Comparison of ENCODE assay signal across 8 cellular contexts in genomic region chr6:158656986-158657385, GRCh38. TPM values are rescaled to one million over a fixed set of nuclear protein-coding genes. Genes with fewer than 3 reads are reported as not detected.
DNase-seq lines count a peak whose midpoint lies in the region; ATAC-seq, FAIRE-seq and TF ChIP-seq lines count a peak whose summit lies in the region.
"Not testable (repeated sequence)": the region's sequence is repeated elsewhere in the genome, so short reads cannot be mapped to it uniquely, and the experiment has no call there.

No MANE protein-coding gene starts in this region.

- peak overlapping the region; percentile 97 for H3K27ac Mint-ChIP-seq in CD8-positive, alpha-beta T cell
- H3K27ac Mint-ChIP-seq in activated CD4-positive, alpha-beta memory T cell treated with anti-CD3 and anti-CD28 coated beads for 36 hours: peak overlapping the region; percentile 96
- not testable (repeated sequence) for H3K27ac Mint-ChIP-seq in stimulated activated naive CD8-positive, alpha-beta T cell treated with anti-CD3 and anti-CD28 coated beads, Interleukin-15, Interleukin-2, amounts not matched to agents 100 ng/mL and 50 ng/mL, for 24 hours

- POLR2A ChIA-PET in CD8-positive, alpha-beta T cell (lab: Charles Lee); activated CD4-positive, alpha-beta memory T cell treated with anti-CD3 and anti-CD28 coated beads for 36 hours (lab: Charles Lee): not testable (repeated sequence)

- not testable (repeated sequence) for H3K4me3 ChIP-seq in CD8-positive, alpha-beta T cell (ENCODE audit: low read depth, low read length); fibroblast of villous mesenchyme (ENCODE audit: low read depth, low read length); mucosa of descending colon

- H3K36me3 Mint-ChIP-seq in CD8-positive, alpha-beta T cell: peaks cover 24% of the 10 kb centered on the region
- H3K36me3 Mint-ChIP-seq in activated CD4-positive, alpha-beta memory T cell treated with anti-CD3 and anti-CD28 coated beads for 36 hours: peaks cover 73% of the 10 kb centered on the region
- H3K36me3 Mint-ChIP-seq in stimulated activated naive CD8-positive, alpha-beta T cell treated with anti-CD3 and anti-CD28 coated beads, Interleukin-15, Interleukin-2, amounts not matched to agents 100 ng/mL and 50 ng/mL, for 24 hours (ENCODE audit: low read depth): peaks cover 82% of the 10 kb centered on the region

- peak in 1 of 7 experiments; percentile 1 for DNase-seq in CD8-positive, alpha-beta T cell
- DNase-seq in HK-2 (ENCODE audit: unreplicated experiment) (peak; percentile 83), RCC 7860 (ENCODE audit: low spot score) (peak; percentile 88), amniotic epithelial cell (ENCODE audit: low read depth) (peak; percentile 61), fibroblast of villous mesenchyme (ENCODE audit: low read depth) (peak; percentile 79), mucosa of descending colon (peak in 2 of 3 donors; percentile 62 to 68)
- peak; percentile 11 for DNase-seq in activated CD4-positive, alpha-beta memory T cell treated with anti-CD3 and anti-CD28 coated beads for 36 hours

- not testable (repeated sequence) for H3K36me3 ChIP-seq in CD8-positive, alpha-beta T cell (ENCODE audit: insufficient read depth, low read length); mucosa of descending colon (ENCODE audit: low read depth)

- H3K27ac ChIP-seq in CD8-positive, alpha-beta T cell (ENCODE audit: low read depth, low read length): not testable (repeated sequence)

- not testable (repeated sequence) for TF ChIP-seq CTCF in CD8-positive, alpha-beta T cell (IDR thresholded peaks at IDR 0.05); fibroblast of villous mesenchyme (IDR thresholded peaks at IDR 0.05; ENCODE audit: insufficient read depth, low read depth, low read length); mucosa of descending colon (IDR thresholded peaks at IDR 0.05)

- not testable (repeated sequence) for H3K27me3 Mint-ChIP-seq in CD8-positive, alpha-beta T cell (ENCODE audit: low read depth); activated CD4-positive, alpha-beta memory T cell treated with anti-CD3 and anti-CD28 coated beads for 36 hours; stimulated activated naive CD8-positive, alpha-beta T cell treated with anti-CD3 and anti-CD28 coated beads, Interleukin-15, Interleukin-2, amounts not matched to agents 100 ng/mL and 50 ng/mL, for 24 hours

- H3K4me1 ChIP-seq in CD8-positive, alpha-beta T cell (ENCODE audit: insufficient read depth, low read length): peaks cover 49% of the 10 kb centered on the region
- peaks cover 20% of the 10 kb centered on the region for H3K4me1 ChIP-seq in mucosa of descending colon (ENCODE audit: low read depth)

- not testable (repeated sequence) for H3K4me3 Mint-ChIP-seq in CD8-positive, alpha-beta T cell; activated CD4-positive, alpha-beta memory T cell treated with anti-CD3 and anti-CD28 coated beads for 36 hours
- peak overlapping the region; percentile 15 for H3K4me3 Mint-ChIP-seq in stimulated activated naive CD8-positive, alpha-beta T cell treated with anti-CD3 and anti-CD28 coated beads, Interleukin-15, Interleukin-2, amounts not matched to agents 100 ng/mL and 50 ng/mL, for 24 hours

- not testable (repeated sequence) for H3K27me3 ChIP-seq in CD8-positive, alpha-beta T cell (ENCODE audit: insufficient read depth, low read length)

- intact Hi-C loops in CD8-positive, alpha-beta T cell (cut with DNase I, micrococcal nuclease); mucosa of descending colon (cut with DNase I, micrococcal nuclease): not testable (repeated sequence)
- intact Hi-C loops in activated CD4-positive, alpha-beta memory T cell treated with anti-CD3 and anti-CD28 coated beads for 36 hours (cut with micrococcal nuclease): loop anchor here (10.0 kb wide), 1 partner anchor 632 kb away; no protein-coding TSS in a partner anchor

- not testable (repeated sequence) for H3K9me3 Mint-ChIP-seq in CD8-positive, alpha-beta T cell; activated CD4-positive, alpha-beta memory T cell treated with anti-CD3 and anti-CD28 coated beads for 36 hours; stimulated activated naive CD8-positive, alpha-beta T cell treated with anti-CD3 and anti-CD28 coated beads, Interleukin-15, Interleukin-2, amounts not matched to agents 100 ng/mL and 50 ng/mL, for 24 hours

- ATAC-seq in CD8-positive, alpha-beta T cell: not testable (repeated sequence)
- peak; percentile 66 for ATAC-seq in mucosa of descending colon

- H3K9me3 ChIP-seq in CD8-positive, alpha-beta T cell (ENCODE audit: low read length); mucosa of descending colon: not testable (repeated sequence)

- peaks cover 65% of the 10 kb centered on the region for H3K4me1 Mint-ChIP-seq in CD8-positive, alpha-beta T cell (ENCODE audit: low read depth)
- H3K4me1 Mint-ChIP-seq in activated CD4-positive, alpha-beta memory T cell treated with anti-CD3 and anti-CD28 coated beads for 36 hours (ENCODE audit: low read depth): peaks cover 66% of the 10 kb centered on the region
- peaks cover 78% of the 10 kb centered on the region for H3K4me1 Mint-ChIP-seq in stimulated activated naive CD8-positive, alpha-beta T cell treated with anti-CD3 and anti-CD28 coated beads, Interleukin-15, Interleukin-2, amounts not matched to agents 100 ng/mL and 50 ng/mL, for 24 hours (ENCODE audit: low read depth)

- CTCF ChIA-PET in CD8-positive, alpha-beta T cell (lab: Charles Lee); activated CD4-positive, alpha-beta memory T cell treated with anti-CD3 and anti-CD28 coated beads for 36 hours (lab: Charles Lee): not testable (repeated sequence)

- peak; percentile 97 for FAIRE-seq in RCC 7860 (lab: Jason Lieb, UNC)

RNA-seq across cellular contexts. Expression of gene SYTL3, which starts 7.1 kb away (rescaled TPM):
- 10 to 100 TPM; 38.2 to 44.6 TPM for total RNA-seq in CD8-positive, alpha-beta T cell
- total RNA-seq in activated CD4-positive, alpha-beta memory T cell treated with anti-CD3 and anti-CD28 coated beads for 36 hours: 100 to 1,000 TPM; 181 to 186 TPM
- total RNA-seq in fibroblast of villous mesenchyme (1.3 and 1.7 TPM in 2 replicates), mucosa of descending colon (1 to 10 TPM; 2.8 to 4.7 (median 4.4) TPM)

RNA-seq across cellular contexts. Expression of gene DYNLT1, which starts 12.4 kb away (rescaled TPM):
- 100 to 1,000 TPM; 109 TPM for total RNA-seq in CD8-positive, alpha-beta T cell
- total RNA-seq in activated CD4-positive, alpha-beta memory T cell treated with anti-CD3 and anti-CD28 coated beads for 36 hours: 100 to 1,000 TPM; 117 to 120 TPM
- total RNA-seq in fibroblast of villous mesenchyme (99.9 and 114 TPM in 2 replicates), mucosa of descending colon (100 to 1,000 TPM; 113 to 153 (median 147) TPM)

Comparison
In these comparisons a context has a peak if more than half of its experiments do, and no peak if none do; other contexts are left out.
1. RNA of gene SYTL3, which starts 7.1 kb away (total RNA-seq): 181 to 186 TPM in activated CD4-positive, alpha-beta memory T cell treated with anti-CD3 and anti-CD28 coated beads for 36 hours and 38.2 to 44.6 TPM in CD8-positive, alpha-beta T cell; 2.8 to 4.7 TPM in mucosa of descending colon and 1.3 to 1.7 TPM in fibroblast of villous mesenchyme; every median in the first group is over 4 times any median in the second.